2 cellular contexts compared by ENCODE assay signal in the genomic region with DNA sequence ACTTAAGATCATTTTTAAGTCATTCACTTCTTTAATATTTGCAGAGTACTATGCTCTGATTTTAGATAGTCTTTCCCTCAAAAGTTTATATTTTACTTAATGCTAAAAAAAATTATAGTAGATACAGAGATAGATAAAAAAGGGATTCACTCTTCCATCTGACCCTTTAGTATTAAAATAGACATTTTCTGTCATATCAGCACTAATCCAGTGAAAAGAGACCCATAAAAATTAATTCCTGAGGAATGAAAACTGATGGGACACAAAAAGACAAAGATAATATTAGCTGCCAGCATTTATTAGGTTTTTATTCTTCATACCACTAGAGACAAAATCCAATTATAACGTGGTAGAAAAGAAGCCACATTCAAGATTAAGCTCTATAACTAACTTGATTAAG.
TF ChIP-seq lines count a peak whose summit lies in the region.

No MANE protein-coding gene starts in this region.

TF ChIP-seq in IMR-90, 13 proteins besides CTCF, POLR2A, EP300 and RAD21 (continued from another document):
- TF ChIP-seq SMC3 (IDR thresholded peaks at IDR 0.05; ENCODE audit: low read depth, low read length) (no peak), CEBPB (IDR thresholded peaks at IDR 0.05; ENCODE audit: low read depth, low read length) (no peak)

TF ChIP-seq in K562, 482 proteins besides CTCF, POLR2A, EP300 and RAD21 (continued from another document):
- no peak for TF ChIP-seq KDM1A (IDR thresholded peaks at IDR 0.05)
- peak; percentile 67 for TF ChIP-seq MAFF (IDR thresholded peaks at IDR 0.05; ENCODE audit: low read length)
- peak; percentile 74 for TF ChIP-seq ZNF316 (IDR thresholded peaks at IDR 0.05)
- no peak for TF ChIP-seq RBM17 (IDR thresholded peaks at IDR 0.05; ENCODE audit: borderline replicate concordance, low read depth, low read length)
- peak; percentile 41 for TF ChIP-seq MAFG (tag; conservative IDR thresholded peaks at IDR 0.05)
- TF ChIP-seq ZNF696 (CRISPR knock-in tag; conservative IDR thresholded peaks at IDR 0.05): no peak
- peak; percentile 47 for TF ChIP-seq C11orf30 (IDR thresholded peaks at IDR 0.05; ENCODE audit: low read depth)
- peak; percentile 48; the same call in 1 of the 2 replicates for TF ChIP-seq MAFK (IDR thresholded peaks at IDR 0.05; ENCODE audit: low read length)
